8 cellular contexts compared by ENCODE assay signal in genomic region chr3:13346481-13347389, GRCh38.
DNase-seq lines count a peak whose midpoint lies in the region; ATAC-seq lines count a peak whose summit lies in the region.

No MANE protein-coding gene starts in this region.

- peak overlapping the region; percentile 91 to 93 for H3K27ac Mint-ChIP-seq in activated naive CD4-positive, alpha-beta T cell treated with anti-CD3 and anti-CD28 coated beads, Interleukin-2, amount 50 U/mL, for 72 hours
- H3K27ac Mint-ChIP-seq in naive B cell: peak overlapping the region; percentile 39 to 73 (median 63)

- DNase-seq in COLO829 (ENCODE audit: low spot score) (peak; percentile 3), T follicular helper cell (ENCODE audit: low read depth) (peak; percentile 72), naive B cell (peak; percentile 12), KG1 (lab: John Stamatoyannopoulos, UW) (no peak)
- peak; percentile 68 to 79 for DNase-seq in activated naive CD4-positive, alpha-beta T cell treated with anti-CD3 and anti-CD28 coated beads, Interleukin-2, amount 50 U/mL, for 72 hours (ENCODE audit: low spot score in 2 of 2)
- DNase-seq in stimulated activated naive CD4-positive, alpha-beta T cell treated with Interleukin-2 at 50 U/mL for 16 hours (lab: John Stamatoyannopoulos, UW): peak; percentile 64

- H3K4me1 Mint-ChIP-seq in naive B cell: peaks cover 20 to 49% (median 25%) of the 10 kb centered on the region in 3 donors

- H3K27me3 Mint-ChIP-seq in naive B cell: no peaks in the 10 kb centered on the region

- peaks cover 18 to 22% of the 10 kb centered on the region in 2 donors for H3K36me3 Mint-ChIP-seq in activated naive CD4-positive, alpha-beta T cell treated with anti-CD3 and anti-CD28 coated beads, Interleukin-2, amount 50 U/mL, for 72 hours
- H3K36me3 Mint-ChIP-seq in naive B cell: peaks cover 10 to 27% of the 10 kb centered on the region in 2 donors

- peak; percentile 80 to 87 for ATAC-seq in activated naive CD4-positive, alpha-beta T cell treated with anti-CD3 and anti-CD28 coated beads, Interleukin-2, amount 50 U/mL, for 72 hours
- ATAC-seq in naive B cell (ENCODE audit: low read depth in 2 of 2): peak; percentile 59 to 73
- no peak for ATAC-seq in GM19397 (IDR thresholded peaks at IDR 0.05; ENCODE audit: unreplicated experiment)
- ATAC-seq in HG02973 (IDR thresholded peaks at IDR 0.05; ENCODE audit: unreplicated experiment): no peak

- H3K9me3 Mint-ChIP-seq in activated naive CD4-positive, alpha-beta T cell treated with anti-CD3 and anti-CD28 coated beads, Interleukin-2, amount 50 U/mL, for 72 hours: no peaks in the 10 kb centered on the region
- H3K9me3 Mint-ChIP-seq in naive B cell: peaks cover 0 to 2% (median 0%) of the 10 kb centered on the region in 7 donors

- H3K4me3 Mint-ChIP-seq in naive B cell: peak overlapping the region in 2 of 8 donors; percentile 13 to 62

Comparison
In these comparisons a context has a peak if more than half of its experiments do, and no peak if none do; other contexts are left out.
1. ATAC-seq: peak in activated naive CD4-positive, alpha-beta T cell treated with anti-CD3 and anti-CD28 coated beads, Interleukin-2, amount 50 U/mL, for 72 hours (2 of 2) and naive B cell (2 of 2); none in GM19397 (single experiment) and HG02973 (single experiment).